24 cellular contexts compared by ENCODE assay signal in genomic region chr7:157028528-157028903, GRCh38. TPM values are rescaled to one million over a fixed set of nuclear protein-coding genes. Genes with fewer than 3 reads are reported as not detected.
"Had no signal": no experiment of that assay in that cellular context is flagged by ENCODE, and none has a peak within 500 bp of the region (broad histone marks: within the 10 kb centered on the region; RNA-seq: fewer than 3 reads in every experiment).

No MANE protein-coding gene starts in this region.

- FAIRE-seq: RCC 7860 had no signal

- DNase-seq: activated CD4-positive, alpha-beta T cell treated with anti-CD3 and anti-CD28 coated beads, Interleukin-2, amount 10 ng/mL, durations not matched to agents 24 days and 14 days; activated CD4-positive, alpha-beta T cell treated with anti-CD3 and anti-CD28 coated beads, Interleukin-2, amount 50 U/mL, for 48 hours; activated gamma-delta T cell treated with Interleukin-2 at 50 U/mL for 16 hours; activated naive CD4-positive, alpha-beta T cell treated with anti-CD3 and anti-CD28 coated beads, Interleukin-2, amount 10 ng/mL, durations not matched to agents 7 days and 5 days; activated naive CD8-positive, alpha-beta T cell treated with anti-CD3 and anti-CD28 coated beads for 36 hours; activated T-cell treated with anti-CD3 and anti-CD28 coated beads, Interleukin-2, amount 50 U/mL, for 72 hours; cerebellar nuclear complex; IMR-90; KG1; NCI-H1048; NCI-H1930; NCI-H2171 treated with DMSO at 0.1 percent for 48 hours; NCI-H226; NCI-H526; NK-92 treated with Interleukin-12 subunit alpha and Interleukin-12 subunit beta, amount 100 ng/mL, for 24 hours; OCI-M1; T-helper 1 cell had no signal

- H3K27ac ChIP-seq: SK-N-MC had no signal

- H3K4me3 ChIP-seq: SK-N-MC had no signal

- ATAC-seq: activated CD4-positive, CD25-positive, alpha-beta regulatory T cell treated with anti-CD3 and anti-CD28 coated beads, Interleukin-2, amount 50 U/mL, for 24 hours; activated T-cell treated with anti-CD3 and anti-CD28 coated beads, Interleukin-2, amount 50 U/mL, for 72 hours had no signal

RNA-seq across cellular contexts. Expression of gene MNX1, which starts 18.1 kb away (rescaled TPM):
- total RNA-seq: activated CD4-positive, alpha-beta T cell treated with anti-CD3 and anti-CD28 coated beads, Interleukin-2, amount 10 ng/mL, durations not matched to agents 24 days and 14 days; activated CD8-positive, alpha-beta memory T cell treated with anti-CD3 and anti-CD28 coated beads for 36 hours; activated naive CD8-positive, alpha-beta T cell treated with anti-CD3 and anti-CD28 coated beads for 36 hours; cardiac septum; IMR-90; LHCN-M2; M059J had no signal
- polyA plus RNA-seq: IMR-90 had no signal
